11 cellular contexts compared by ENCODE assay signal in the genomic region with DNA sequence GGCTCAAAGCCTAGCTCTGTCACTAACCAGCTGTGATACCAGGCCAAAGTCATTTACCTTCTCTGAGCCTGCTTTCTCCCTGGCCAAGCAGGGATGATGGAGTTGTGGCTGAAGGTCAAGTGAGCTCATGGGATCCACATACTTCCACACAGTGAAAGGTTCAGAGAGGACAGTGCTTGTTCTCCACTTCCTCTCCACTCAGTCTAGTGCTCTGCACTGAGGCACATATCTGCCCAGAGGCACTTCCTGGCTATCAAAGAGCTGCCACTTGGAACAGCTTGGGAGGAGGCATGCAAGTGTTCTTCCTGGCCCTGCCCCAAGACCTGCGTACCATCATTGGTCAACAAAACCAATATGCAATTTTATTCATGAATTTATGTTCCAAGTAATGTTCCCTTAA.
"Had no signal": no experiment of that assay in that cellular context is flagged by ENCODE, and none has a peak within 500 bp of the region (broad histone marks: within the 10 kb centered on the region; RNA-seq: fewer than 3 reads in every experiment).

No MANE protein-coding gene starts in this region.

- H2AFZ ChIP-seq: parathyroid adenoma had no signal

- H3K27me3 ChIP-seq: thyroid gland had no signal

- H3K9ac ChIP-seq: parathyroid adenoma had no signal

- H3K4me3 ChIP-seq: thyroid gland had no signal

- H3K27ac ChIP-seq: parathyroid adenoma, thyroid gland had no signal

- H3K36me3 ChIP-seq: thyroid gland had no signal

- H3K4me1 ChIP-seq: parathyroid adenoma, thyroid gland had no signal

- FAIRE-seq: islet of Langerhans, urothelium cell line had no signal

- H3K9me3 ChIP-seq: thyroid gland had no signal

- DNase-seq: activated CD4-positive, alpha-beta T cell treated with anti-CD3 and anti-CD28 coated beads for 48 hours; activated naive CD4-positive, alpha-beta T cell treated with anti-CD3 and anti-CD28 coated beads for 36 hours; central memory CD4-positive, alpha-beta T cell; effector memory CD8-positive, alpha-beta T cell; head of caudate nucleus; left ventricle myocardium superior; thyroid gland had no signal

- ATAC-seq: effector memory CD8-positive, alpha-beta T cell; left ventricle myocardium superior; WTC11 had no signal
